ENCODE assay signal across 7 cellular contexts in the genomic region with DNA sequence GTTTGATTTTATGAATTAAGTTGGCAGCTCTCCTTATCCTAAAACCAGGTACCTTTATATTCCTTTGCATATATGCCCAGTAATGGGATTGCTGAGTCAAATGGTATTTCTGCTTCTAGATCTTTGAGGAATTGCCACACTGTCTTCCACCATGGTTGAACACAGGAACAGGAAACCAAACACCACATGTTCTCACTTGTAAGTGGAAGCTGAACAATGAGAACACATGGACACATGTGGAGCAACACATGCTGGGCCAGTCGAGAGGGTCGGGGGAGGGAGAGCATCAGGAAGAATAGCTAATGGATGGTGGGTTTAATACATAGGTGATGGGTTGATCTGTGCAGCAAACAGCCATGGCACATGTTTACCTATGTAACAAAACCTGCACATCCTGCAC.
A peak's percentile ranks its signal among the peaks of the same experiment; 100 is the strongest.
DNase-seq lines count a peak whose midpoint lies in the region; ATAC-seq, FAIRE-seq and TF ChIP-seq lines count a peak whose summit lies in the region.
"Not testable (repeated sequence)": the region's sequence is repeated elsewhere in the genome, so short reads cannot be mapped to it uniquely, and the experiment has no call there.

No MANE protein-coding gene starts in this region.

- not testable (repeated sequence) for TF ChIP-seq RAD21 in liver (IDR thresholded peaks at IDR 0.05)

- H3K27me3 ChIP-seq in bronchial epithelial cell (ENCODE audit: control insufficient read depth, insufficient read depth, low read length); foreskin keratinocyte; liver (ENCODE audit: control insufficient read depth in 4 of 4, insufficient read depth in 4 of 4, low read length in 3 of 4): not testable (repeated sequence)

- not testable (repeated sequence) for ATAC-seq in foreskin keratinocyte

- intact Hi-C loops in CD14-positive monocyte (cut with micrococcal nuclease), result not testable (repeated sequence)

- peaks cover 61% of the 10 kb centered on the region for H3K4me1 Mint-ChIP-seq in CD14-positive monocyte
- H3K4me1 Mint-ChIP-seq in endothelial cell (ENCODE audit: unreplicated experiment), result not testable (repeated sequence)

- H3K9me3 ChIP-seq in liver (ENCODE audit: control insufficient read depth in 4 of 4, low read length in 3 of 4), result not testable (repeated sequence)

- H3K9ac ChIP-seq in liver (ENCODE audit: low read depth in 1 of 2, low read length in 2 of 2), result not testable (repeated sequence)

- H3K27ac ChIP-seq in foreskin keratinocyte; liver (ENCODE audit: low read depth in 1 of 2, low read length in 2 of 2): not testable (repeated sequence)

- not testable (repeated sequence) for H3K36me3 Mint-ChIP-seq in CD14-positive monocyte; endothelial cell (ENCODE audit: low read depth, unreplicated experiment)

- H3K27me3 Mint-ChIP-seq in CD14-positive monocyte (ENCODE audit: low read depth in 3 of 3), result peaks cover 0 to 12% (median 5%) of the 10 kb centered on the region in 3 donors
- not testable (repeated sequence) for H3K27me3 Mint-ChIP-seq in endothelial cell (ENCODE audit: unreplicated experiment)

- not testable (repeated sequence) for H3K9me3 Mint-ChIP-seq in CD14-positive monocyte; endothelial cell (ENCODE audit: unreplicated experiment)

- peak; percentile 36 for FAIRE-seq in HTR-8/SVneo (lab: Jason Lieb, UNC)
- FAIRE-seq in bronchial epithelial cell (lab: Jason Lieb, UNC), result not testable (repeated sequence)

- not testable (repeated sequence) for TF ChIP-seq CTCF in CD14-positive monocyte (IDR thresholded peaks at IDR 0.05); bronchial epithelial cell (IDR thresholded peaks at IDR 0.05; ENCODE audit: insufficient read depth, low read length, severe bottlenecking); endothelial cell (IDR thresholded peaks at IDR 0.05; ENCODE audit: unreplicated experiment); foreskin keratinocyte (conservative IDR thresholded peaks at IDR 0.05); liver (IDR thresholded peaks at IDR 0.05; ENCODE audit: low read depth, low read length, missing input control)

- WGBS in liver, result 72% methylated on average over 2 of the region's 2 CpGs

- H3K36me3 ChIP-seq in bronchial epithelial cell (ENCODE audit: control insufficient read depth, insufficient read depth, low read length); liver (ENCODE audit: control insufficient read depth in 4 of 4, insufficient read depth in 3 of 4, low read depth in 1 of 4, low read length in 3 of 4): not testable (repeated sequence)

- not testable (repeated sequence) for H3K4me3 Mint-ChIP-seq in CD14-positive monocyte
- H3K4me3 Mint-ChIP-seq in endothelial cell (ENCODE audit: unreplicated experiment), result peak overlapping the region; percentile 34

- not testable (repeated sequence) for H3K4me3 ChIP-seq in bronchial epithelial cell (ENCODE audit: low read depth, low read length); liver (ENCODE audit: low read depth in 1 of 3, low read length in 3 of 3)

- peak overlapping the region in 4 of 7 donors; percentile 39 to 88 (median 64) for H3K27ac Mint-ChIP-seq in CD14-positive monocyte
- H3K27ac Mint-ChIP-seq in endothelial cell (ENCODE audit: unreplicated experiment), result not testable (repeated sequence)

- DNase-seq in CD14-positive monocyte (ENCODE audit: low spot score); HTR-8/SVneo (ENCODE audit: insufficient read length, low spot score); endothelial cell (ENCODE audit: low spot score): not testable (repeated sequence)
- peak; percentile 3 for DNase-seq in NCI-H345 (lab: John Stamatoyannopoulos, UW)
- peak; percentile 52 for DNase-seq in bronchial epithelial cell (ENCODE audit: low read depth)
- peak; percentile 14 to 50 for DNase-seq in foreskin keratinocyte

- H3K4me1 ChIP-seq in foreskin keratinocyte; liver (ENCODE audit: control insufficient read depth in 4 of 4, insufficient read depth in 4 of 4, low read length in 3 of 4): not testable (repeated sequence)

TF ChIP-seq in liver, 16 proteins besides CTCF, POLR2A, EP300 and RAD21:
- TF ChIP-seq MAX (IDR thresholded peaks at IDR 0.05), result peak; percentile 11
